Comparison of ENCODE assay signal across 1 cellular context in the genomic region with DNA sequence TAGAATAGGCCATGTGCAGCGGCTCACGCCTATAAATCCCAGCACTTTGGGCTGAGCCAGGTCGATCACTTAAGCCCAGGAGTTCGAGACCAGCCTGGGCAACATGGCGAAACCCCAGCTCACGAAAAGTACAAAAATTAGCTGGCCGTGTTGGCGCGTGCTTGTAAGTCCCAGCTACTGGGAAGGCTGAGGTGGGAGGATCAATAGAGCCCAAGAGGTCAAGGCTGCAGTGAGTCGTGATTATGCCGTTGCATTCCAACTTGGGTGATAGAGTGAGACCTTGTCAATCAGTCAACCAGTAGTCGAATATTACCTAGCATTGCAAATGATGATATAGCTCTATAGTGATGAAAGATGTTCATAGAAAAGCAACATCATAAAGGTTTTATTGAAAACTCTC.
TF ChIP-seq lines count a peak whose summit lies in the region.

No MANE protein-coding gene starts in this region.

TF ChIP-seq in HepG2, 621 proteins besides CTCF, POLR2A, EP300 and RAD21 (continued from another document):
- TF ChIP-seq, protein P1, sequence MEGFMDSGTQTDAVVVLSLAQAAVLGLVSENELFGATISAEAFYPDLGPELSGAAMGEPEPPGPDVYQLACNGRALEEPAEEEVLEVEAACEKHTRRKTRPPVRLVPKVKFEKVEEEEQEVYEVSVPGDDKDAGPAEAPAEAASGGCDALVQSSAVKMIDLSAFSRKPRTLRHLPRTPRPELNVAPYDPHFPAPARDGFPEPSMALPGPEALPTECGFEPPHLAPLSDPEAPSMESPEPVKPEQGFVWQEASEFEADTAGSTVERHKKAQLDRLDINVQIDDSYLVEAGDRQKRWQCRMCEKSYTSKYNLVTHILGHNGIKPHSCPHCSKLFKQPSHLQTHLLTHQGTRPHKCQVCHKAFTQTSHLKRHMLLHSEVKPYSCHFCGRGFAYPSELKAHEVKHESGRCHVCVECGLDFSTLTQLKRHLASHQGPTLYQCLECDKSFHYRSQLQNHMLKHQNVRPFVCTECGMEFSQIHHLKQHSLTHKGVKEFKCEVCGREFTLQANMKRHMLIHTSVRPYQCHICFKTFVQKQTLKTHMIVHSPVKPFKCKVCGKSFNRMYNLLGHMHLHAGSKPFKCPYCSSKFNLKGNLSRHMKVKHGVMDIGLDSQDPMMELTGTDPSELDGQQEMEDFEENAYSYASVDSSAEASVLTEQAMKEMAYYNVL (CRISPR knock-in tag; IDR thresholded peaks at IDR 0.05; ENCODE audit: borderline replicate concordance): no peak
- TF ChIP-seq, protein P2, sequence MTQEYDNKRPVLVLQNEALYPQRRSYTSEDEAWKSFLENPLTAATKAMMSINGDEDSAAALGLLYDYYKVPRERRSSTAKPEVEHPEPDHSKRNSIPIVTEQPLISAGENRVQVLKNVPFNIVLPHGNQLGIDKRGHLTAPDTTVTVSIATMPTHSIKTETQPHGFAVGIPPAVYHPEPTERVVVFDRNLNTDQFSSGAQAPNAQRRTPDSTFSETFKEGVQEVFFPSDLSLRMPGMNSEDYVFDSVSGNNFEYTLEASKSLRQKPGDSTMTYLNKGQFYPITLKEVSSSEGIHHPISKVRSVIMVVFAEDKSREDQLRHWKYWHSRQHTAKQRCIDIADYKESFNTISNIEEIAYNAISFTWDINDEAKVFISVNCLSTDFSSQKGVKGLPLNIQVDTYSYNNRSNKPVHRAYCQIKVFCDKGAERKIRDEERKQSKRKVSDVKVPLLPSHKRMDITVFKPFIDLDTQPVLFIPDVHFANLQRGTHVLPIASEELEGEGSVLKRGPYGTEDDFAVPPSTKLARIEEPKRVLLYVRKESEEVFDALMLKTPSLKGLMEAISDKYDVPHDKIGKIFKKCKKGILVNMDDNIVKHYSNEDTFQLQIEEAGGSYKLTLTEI (CRISPR knock-in tag; conservative IDR thresholded peaks at IDR 0.05): no peak
- TF ChIP-seq HNRNPUL1 (IDR thresholded peaks at IDR 0.05; ENCODE audit: low read depth, low read length) (no peak), ZNF615 (CRISPR knock-in tag; IDR thresholded peaks at IDR 0.05; ENCODE audit: borderline replicate concordance) (no peak), MTF2 (CRISPR knock-in tag; IDR thresholded peaks at IDR 0.05; ENCODE audit: borderline replicate concordance) (no peak), ONECUT2 (CRISPR knock-in tag; IDR thresholded peaks at IDR 0.05) (0 out of 2 replicates have a peak, but pooled peaks have one; percentile 31), POGZ (CRISPR knock-in tag; IDR thresholded peaks at IDR 0.05) (peak; percentile 87), HOXA3 (CRISPR knock-in tag; IDR thresholded peaks at IDR 0.05) (peak; percentile 16; the same call in 1 of the 2 replicates), ZNF674 (CRISPR knock-in tag; IDR thresholded peaks at IDR 0.05; ENCODE audit: low read depth) (no peak), ZBTB38 (CRISPR knock-in tag; IDR thresholded peaks at IDR 0.05) (peak; percentile 76), TGIF2 (CRISPR knock-in tag; IDR thresholded peaks at IDR 0.05) (no peak), ZBTB1 (CRISPR knock-in tag; IDR thresholded peaks at IDR 0.05; ENCODE audit: borderline replicate concordance) (no peak), NCOA1 (CRISPR knock-in tag; IDR thresholded peaks at IDR 0.05) (no peak), CBFB (CRISPR knock-in tag; IDR thresholded peaks at IDR 0.05) (no peak), NR2F1 (CRISPR knock-in tag; IDR thresholded peaks at IDR 0.05) (peak in 1 of 2 experiments; percentile 63; a peak in 1 of 4 replicates), TCF12 (IDR thresholded peaks at IDR 0.05) (no peak), TCF12 (CRISPR knock-in tag; IDR thresholded peaks at IDR 0.05) (no peak), NR2F6 (IDR thresholded peaks at IDR 0.05) (no peak; the same call in 1 of the 2 replicates), NR2F6 (CRISPR knock-in tag; IDR thresholded peaks at IDR 0.05) (0 out of 2 replicates have a peak, but pooled peaks have one; percentile 23), HOXA5 (CRISPR knock-in tag; IDR thresholded peaks at IDR 0.05) (no peak), JDP2 (CRISPR knock-in tag; IDR thresholded peaks at IDR 0.05; ENCODE audit: borderline replicate concordance) (no peak), PHF8 (CRISPR knock-in tag; IDR thresholded peaks at IDR 0.05) (no peak), FOSL2 (CRISPR knock-in tag; IDR thresholded peaks at IDR 0.05) (peak; percentile 12; the same call in 1 of the 2 replicates), NBN (conservative IDR thresholded peaks at IDR 0.05) (no peak), MAFF (IDR thresholded peaks at IDR 0.05; ENCODE audit: low read depth, low read length) (no peak)
- TF ChIP-seq, protein P3, sequence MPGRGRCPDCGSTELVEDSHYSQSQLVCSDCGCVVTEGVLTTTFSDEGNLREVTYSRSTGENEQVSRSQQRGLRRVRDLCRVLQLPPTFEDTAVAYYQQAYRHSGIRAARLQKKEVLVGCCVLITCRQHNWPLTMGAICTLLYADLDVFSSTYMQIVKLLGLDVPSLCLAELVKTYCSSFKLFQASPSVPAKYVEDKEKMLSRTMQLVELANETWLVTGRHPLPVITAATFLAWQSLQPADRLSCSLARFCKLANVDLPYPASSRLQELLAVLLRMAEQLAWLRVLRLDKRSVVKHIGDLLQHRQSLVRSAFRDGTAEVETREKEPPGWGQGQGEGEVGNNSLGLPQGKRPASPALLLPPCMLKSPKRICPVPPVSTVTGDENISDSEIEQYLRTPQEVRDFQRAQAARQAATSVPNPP (CRISPR knock-in tag; IDR thresholded peaks at IDR 0.05): no peak
- TF ChIP-seq, protein P4, sequence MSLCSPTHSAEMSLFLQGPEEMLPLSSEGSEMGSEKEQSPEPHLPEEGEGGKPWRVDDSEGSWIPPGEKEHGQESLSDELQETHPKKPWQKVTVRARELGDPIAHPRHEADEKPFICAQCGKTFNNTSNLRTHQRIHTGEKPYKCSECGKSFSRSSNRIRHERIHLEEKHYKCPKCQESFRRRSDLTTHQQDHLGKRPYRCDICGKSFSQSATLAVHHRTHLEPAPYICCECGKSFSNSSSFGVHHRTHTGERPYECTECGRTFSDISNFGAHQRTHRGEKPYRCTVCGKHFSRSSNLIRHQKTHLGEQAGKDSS (CRISPR knock-in tag; IDR thresholded peaks at IDR 0.05; ENCODE audit: borderline replicate concordance, low read depth): no peak
- TF ChIP-seq, protein P5, sequence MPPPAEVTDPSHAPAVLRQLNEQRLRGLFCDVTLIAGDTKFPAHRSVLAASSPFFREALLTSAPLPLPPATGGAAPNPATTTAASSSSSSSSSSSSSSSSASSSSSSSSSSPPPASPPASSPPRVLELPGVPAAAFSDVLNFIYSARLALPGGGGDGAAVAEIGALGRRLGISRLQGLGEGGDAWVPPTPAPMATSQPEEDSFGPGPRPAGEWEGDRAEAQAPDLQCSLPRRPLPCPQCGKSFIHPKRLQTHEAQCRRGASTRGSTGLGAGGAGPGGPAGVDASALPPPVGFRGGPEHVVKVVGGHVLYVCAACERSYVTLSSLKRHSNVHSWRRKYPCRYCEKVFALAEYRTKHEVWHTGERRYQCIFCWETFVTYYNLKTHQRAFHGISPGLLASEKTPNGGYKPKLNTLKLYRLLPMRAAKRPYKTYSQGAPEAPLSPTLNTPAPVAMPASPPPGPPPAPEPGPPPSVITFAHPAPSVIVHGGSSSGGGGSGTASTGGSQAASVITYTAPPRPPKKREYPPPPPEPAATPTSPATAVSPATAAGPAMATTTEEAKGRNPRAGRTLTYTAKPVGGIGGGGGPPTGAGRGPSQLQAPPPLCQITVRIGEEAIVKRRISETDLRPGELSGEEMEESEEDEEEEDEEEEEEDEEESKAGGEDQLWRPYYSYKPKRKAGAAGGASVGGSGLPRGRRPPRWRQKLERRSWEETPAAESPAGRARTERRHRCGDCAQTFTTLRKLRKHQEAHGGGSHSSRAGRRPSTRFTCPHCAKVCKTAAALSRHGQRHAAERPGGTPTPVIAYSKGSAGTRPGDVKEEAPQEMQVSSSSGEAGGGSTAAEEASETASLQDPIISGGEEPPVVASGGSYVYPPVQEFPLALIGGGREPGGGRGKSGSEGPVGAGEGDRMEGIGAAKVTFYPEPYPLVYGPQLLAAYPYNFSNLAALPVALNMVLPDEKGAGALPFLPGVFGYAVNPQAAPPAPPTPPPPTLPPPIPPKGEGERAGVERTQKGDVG (CRISPR knock-in tag; IDR thresholded peaks at IDR 0.05; ENCODE audit: borderline replicate concordance): no peak
- TF ChIP-seq, protein P6, sequence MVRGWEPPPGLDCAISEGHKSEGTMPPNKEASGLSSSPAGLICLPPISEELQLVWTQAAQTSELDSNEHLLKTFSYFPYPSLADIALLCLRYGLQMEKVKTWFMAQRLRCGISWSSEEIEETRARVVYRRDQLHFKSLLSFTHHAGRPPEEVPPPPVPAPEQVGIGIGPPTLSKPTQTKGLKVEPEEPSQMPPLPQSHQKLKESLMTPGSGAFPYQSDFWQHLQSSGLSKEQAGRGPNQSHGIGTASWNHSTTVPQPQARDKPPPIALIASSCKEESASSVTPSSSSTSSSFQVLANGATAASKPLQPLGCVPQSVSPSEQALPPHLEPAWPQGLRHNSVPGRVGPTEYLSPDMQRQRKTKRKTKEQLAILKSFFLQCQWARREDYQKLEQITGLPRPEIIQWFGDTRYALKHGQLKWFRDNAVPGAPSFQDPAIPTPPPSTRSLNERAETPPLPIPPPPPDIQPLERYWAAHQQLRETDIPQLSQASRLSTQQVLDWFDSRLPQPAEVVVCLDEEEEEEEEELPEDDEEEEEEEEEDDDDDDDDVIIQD (CRISPR knock-in tag; IDR thresholded peaks at IDR 0.05; ENCODE audit: low read depth): peak; percentile 95; the same call in 1 of the 2 replicates
- TF ChIP-seq, protein P7, sequence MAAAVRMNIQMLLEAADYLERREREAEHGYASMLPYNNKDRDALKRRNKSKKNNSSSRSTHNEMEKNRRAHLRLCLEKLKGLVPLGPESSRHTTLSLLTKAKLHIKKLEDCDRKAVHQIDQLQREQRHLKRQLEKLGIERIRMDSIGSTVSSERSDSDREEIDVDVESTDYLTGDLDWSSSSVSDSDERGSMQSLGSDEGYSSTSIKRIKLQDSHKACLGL (CRISPR knock-in tag; IDR thresholded peaks at IDR 0.05): no peak
- TF ChIP-seq, protein P8, sequence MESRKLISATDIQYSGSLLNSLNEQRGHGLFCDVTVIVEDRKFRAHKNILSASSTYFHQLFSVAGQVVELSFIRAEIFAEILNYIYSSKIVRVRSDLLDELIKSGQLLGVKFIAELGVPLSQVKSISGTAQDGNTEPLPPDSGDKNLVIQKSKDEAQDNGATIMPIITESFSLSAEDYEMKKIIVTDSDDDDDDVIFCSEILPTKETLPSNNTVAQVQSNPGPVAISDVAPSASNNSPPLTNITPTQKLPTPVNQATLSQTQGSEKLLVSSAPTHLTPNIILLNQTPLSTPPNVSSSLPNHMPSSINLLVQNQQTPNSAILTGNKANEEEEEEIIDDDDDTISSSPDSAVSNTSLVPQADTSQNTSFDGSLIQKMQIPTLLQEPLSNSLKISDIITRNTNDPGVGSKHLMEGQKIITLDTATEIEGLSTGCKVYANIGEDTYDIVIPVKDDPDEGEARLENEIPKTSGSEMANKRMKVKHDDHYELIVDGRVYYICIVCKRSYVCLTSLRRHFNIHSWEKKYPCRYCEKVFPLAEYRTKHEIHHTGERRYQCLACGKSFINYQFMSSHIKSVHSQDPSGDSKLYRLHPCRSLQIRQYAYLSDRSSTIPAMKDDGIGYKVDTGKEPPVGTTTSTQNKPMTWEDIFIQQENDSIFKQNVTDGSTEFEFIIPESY (CRISPR knock-in tag; IDR thresholded peaks at IDR 0.05): peak; percentile 96
- TF ChIP-seq, protein P9, sequence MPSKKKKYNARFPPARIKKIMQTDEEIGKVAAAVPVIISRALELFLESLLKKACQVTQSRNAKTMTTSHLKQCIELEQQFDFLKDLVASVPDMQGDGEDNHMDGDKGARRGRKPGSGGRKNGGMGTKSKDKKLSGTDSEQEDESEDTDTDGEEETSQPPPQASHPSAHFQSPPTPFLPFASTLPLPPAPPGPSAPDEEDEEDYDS (CRISPR knock-in tag; IDR thresholded peaks at IDR 0.05): no peak
- TF ChIP-seq, protein P10, sequence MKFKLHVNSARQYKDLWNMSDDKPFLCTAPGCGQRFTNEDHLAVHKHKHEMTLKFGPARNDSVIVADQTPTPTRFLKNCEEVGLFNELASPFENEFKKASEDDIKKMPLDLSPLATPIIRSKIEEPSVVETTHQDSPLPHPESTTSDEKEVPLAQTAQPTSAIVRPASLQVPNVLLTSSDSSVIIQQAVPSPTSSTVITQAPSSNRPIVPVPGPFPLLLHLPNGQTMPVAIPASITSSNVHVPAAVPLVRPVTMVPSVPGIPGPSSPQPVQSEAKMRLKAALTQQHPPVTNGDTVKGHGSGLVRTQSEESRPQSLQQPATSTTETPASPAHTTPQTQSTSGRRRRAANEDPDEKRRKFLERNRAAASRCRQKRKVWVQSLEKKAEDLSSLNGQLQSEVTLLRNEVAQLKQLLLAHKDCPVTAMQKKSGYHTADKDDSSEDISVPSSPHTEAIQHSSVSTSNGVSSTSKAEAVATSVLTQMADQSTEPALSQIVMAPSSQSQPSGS (CRISPR knock-in tag; IDR thresholded peaks at IDR 0.05): no peak
